ENCODE assay signal across 9 cellular contexts in genomic region chr17:55285340-55286301, GRCh38. TPM values are rescaled to one million over a fixed set of nuclear protein-coding genes. Genes with fewer than 3 reads are reported as not detected.
A peak's percentile ranks its signal among the peaks of the same experiment; 100 is the strongest.
DNase-seq lines count a peak whose midpoint lies in the region; ATAC-seq and TF ChIP-seq lines count a peak whose summit lies in the region.
"Had no signal": no experiment of that assay in that cellular context is flagged by ENCODE, and none has a peak within 500 bp of the region (broad histone marks: within the 10 kb centered on the region; RNA-seq: fewer than 3 reads in every experiment).

No MANE protein-coding gene starts in this region.

- no peaks in the 10 kb centered on the region for H3K9me1 ChIP-seq in IMR-90 (ENCODE audit: insufficient read depth, low read length)

- no peaks in the 10 kb centered on the region for H4K20me1 ChIP-seq in IMR-90 (ENCODE audit: insufficient read depth, low read length)

- H4K5ac ChIP-seq in IMR-90 (ENCODE audit: low read depth, low read length), result no peak overlapping the region

- no peak overlapping the region for H2BK20ac ChIP-seq in IMR-90 (ENCODE audit: low read depth, low read length)

- H2BK5ac ChIP-seq in IMR-90 (ENCODE audit: low read depth, low read length, poor library complexity, severe bottlenecking), result no peak overlapping the region

- TF ChIP-seq CTCF in IMR-90 (conservative IDR thresholded peaks at IDR 0.05; ENCODE audit: low read depth, low read length) (no peak), left ventricle myocardium inferior (IDR thresholded peaks at IDR 0.05; ENCODE audit: borderline replicate concordance) (no peak)

- peak; percentile 71 for ATAC-seq in IMR-90 (ENCODE audit: low read depth)
- no peak for ATAC-seq in HG03521 (IDR thresholded peaks at IDR 0.05; ENCODE audit: unreplicated experiment)

- no peak for TF ChIP-seq RAD21 in IMR-90 (IDR thresholded peaks at IDR 0.05; ENCODE audit: low read length)

- H3K79me1 ChIP-seq in IMR-90 (ENCODE audit: low read depth in 1 of 2, low read length in 2 of 2), result no peaks in the 10 kb centered on the region

- CTCF ChIA-PET in IMR-90 (lab: Yijun Ruan, JAX), result no interaction called here

- no peak overlapping the region for H2AK9ac ChIP-seq in IMR-90 (replicated peaks; ENCODE audit: low read depth, low read length, poor library complexity)

- in situ Hi-C loops in IMR-90 (cut with MboI; ENCODE audit: low sequenced_read_pairs), result no loop called here

- intact Hi-C loops in IMR-90 (cut with micrococcal nuclease), result no loop called here
- intact Hi-C loops in left ventricle myocardium inferior (cut with micrococcal nuclease), result no loop called here

- no TSS peak for BruUV-seq in IMR-90 (replicated peaks; lab: Mats Ljungman, UMichigan)

- no peak overlapping the region for H4K91ac ChIP-seq in IMR-90 (ENCODE audit: insufficient read depth, low read depth, low read length)

- H3K9me3 ChIP-seq in IMR-90 (ENCODE audit: control insufficient read depth, insufficient read depth, low read length) (no peaks in the 10 kb centered on the region), left ventricle myocardium inferior (replicated peaks) (no peaks in the 10 kb centered on the region)

- H3K4me3 ChIP-seq in IMR-90 (ENCODE audit: insufficient read depth, low read depth, low read length), result no peak overlapping the region
- peak overlapping the region; percentile 42 for H3K4me3 ChIP-seq in left ventricle myocardium inferior
- no peak overlapping the region for H3K4me3 ChIP-seq in skeletal muscle cell (ENCODE audit: low read depth, low read length)

- dilution Hi-C loops in IMR-90 (cut with HindIII; ENCODE audit: low sequenced_read_pairs, unreplicated experiment), result no loop called here

- H2AK5ac ChIP-seq in IMR-90 (ENCODE audit: low read depth, low read length), result no peak overlapping the region

- no peaks in the 10 kb centered on the region for H3K36me3 ChIP-seq in IMR-90 (ENCODE audit: control insufficient read depth, insufficient read depth, low read length)
- peaks cover under 1% of the 10 kb centered on the region for H3K36me3 ChIP-seq in left ventricle myocardium inferior

- H3K9ac ChIP-seq in IMR-90 (ENCODE audit: low read depth, low read length), result no peak overlapping the region

- H3K27ac ChIP-seq in IMR-90 (ENCODE audit: insufficient read depth, low read length) (peak overlapping the region; percentile 32; the same call in 1 of the 2 replicates), left ventricle myocardium inferior (replicated peaks) (peak overlapping the region; percentile 96)

- no peaks in the 10 kb centered on the region; the same call in 1 of the 2 replicates for H3K27me3 ChIP-seq in IMR-90 (ENCODE audit: control insufficient read depth, insufficient read depth, low read length)
- H3K27me3 ChIP-seq in left ventricle myocardium inferior (ENCODE audit: low read depth), result no peaks in the 10 kb centered on the region

- no peak for TF ChIP-seq POLR2A in IMR-90 (IDR thresholded peaks at IDR 0.05; ENCODE audit: low read depth, low read length)

- WGBS in IMR-90 (ENCODE audit: extremely low coverage in 2 of 2, insufficient read length in 1 of 2), 2 experiments, result no CpG with 5 or more reads among the region's 11 CpGs

- peak overlapping the region; percentile 44 for H2AFZ ChIP-seq in IMR-90 (replicated peaks; ENCODE audit: low read length, poor library complexity)

- no peak overlapping the region for H2BK15ac ChIP-seq in IMR-90 (ENCODE audit: low read depth, low read length)

- no peak overlapping the region for H3K14ac ChIP-seq in IMR-90 (replicated peaks; ENCODE audit: low read depth, low read length)

- no peak overlapping the region for H3K4ac ChIP-seq in IMR-90 (ENCODE audit: low read depth, low read length)

- no peak overlapping the region for H4K8ac ChIP-seq in IMR-90 (ENCODE audit: low read depth in 2 of 2, low read length in 2 of 2)

- DNase-seq in IMR-90 (peak; percentile 68), amniotic epithelial cell (ENCODE audit: low read depth) (peak; percentile 35), left ventricle myocardium inferior (peak; percentile 94), skeletal muscle cell (ENCODE audit: low read depth) (peak; percentile 78), NOMO-1 treated with DMSO at 0.1 percent for 48 hours (lab: John Stamatoyannopoulos, UW; ENCODE audit: unreplicated experiment) (no peak), SKM-1 (lab: John Stamatoyannopoulos, UW; ENCODE audit: unreplicated experiment) (no peak), Kasumi-1 (lab: John Stamatoyannopoulos, UW) (no peak)
- DNase-seq: effector CD4-positive, alpha-beta T cell had no signal

- H3K56ac ChIP-seq in IMR-90 (ENCODE audit: extremely low read depth, insufficient read depth, low read length), result no peak overlapping the region

- POLR2A ChIA-PET in IMR-90 (lab: Charles Lee; ENCODE audit: unreplicated experiment), result no interaction called here

- H3K4me1 ChIP-seq in IMR-90 (ENCODE audit: control insufficient read depth, insufficient read depth, low read length), result peaks cover 5% of the 10 kb centered on the region; the same call in 1 of the 2 replicates
- H3K4me1 ChIP-seq in left ventricle myocardium inferior, result peaks cover 96% of the 10 kb centered on the region

- no peak overlapping the region for H3K23ac ChIP-seq in IMR-90 (ENCODE audit: low read depth, low read length)

- no peak overlapping the region for H3K18ac ChIP-seq in IMR-90 (ENCODE audit: low read depth, low read length)

- peak overlapping the region; percentile 55; the same call in 1 of the 2 replicates for H3K4me2 ChIP-seq in IMR-90 (ENCODE audit: low read depth, low read length)

- no peak overlapping the region for H2BK120ac ChIP-seq in IMR-90 (ENCODE audit: low read depth, low read length)

TF ChIP-seq in IMR-90, 13 proteins besides CTCF, POLR2A, EP300 and RAD21:
- no peak for TF ChIP-seq SMC3 (IDR thresholded peaks at IDR 0.05; ENCODE audit: low read depth, low read length)
- peak; percentile 51; the same call in 1 of the 2 replicates for TF ChIP-seq USF2 (IDR thresholded peaks at IDR 0.05; ENCODE audit: low read depth, low read length)

RNA-seq across cellular contexts. Expression of gene HLF, which starts 20.9 kb away (rescaled TPM):
- total RNA-seq in IMR-90 (2012; rRNA removed) (0.18 TPM in 1 of 2 replicates, not detected in the other), left ventricle myocardium inferior (22.6 TPM)
- not detected in 2 replicates for polyA plus RNA-seq in IMR-90 (2012; rRNA removed)
- polyA plus RNA-seq in IMR-90 (2012; cell fraction: cytosol; rRNA removed), result not detected in 2 replicates
- not detected in 2 replicates for polyA plus RNA-seq in IMR-90 (2012; cell fraction: nucleus; rRNA removed; ENCODE audit: low replicate concordance)

Comparison
In these comparisons a context has a peak if more than half of its experiments do, and no peak if none do; other contexts are left out.
1. DNase-seq: peak in IMR-90 (single experiment), amniotic epithelial cell (single experiment), left ventricle myocardium inferior (single experiment) and skeletal muscle cell (single experiment); none in NOMO-1 treated with DMSO at 0.1 percent for 48 hours (single experiment), SKM-1 (single experiment) and Kasumi-1 (0 of 2).
2. RNA of gene HLF, which starts 20.9 kb away (total RNA-seq): 22.6 TPM in left ventricle myocardium inferior (single experiment); 0.18 TPM in IMR-90; every median in the first group is over 10 times any median in the second.